ENCODE assay signal across 8 cellular contexts in genomic region chr22:39236321-39237275, GRCh38. TPM values are rescaled to one million over a fixed set of nuclear protein-coding genes. Genes with fewer than 3 reads are reported as not detected.
DNase-seq lines count a peak whose midpoint lies in the region; ATAC-seq lines count a peak whose summit lies in the region.

No MANE protein-coding gene starts in this region.

- ATAC-seq in HG03196 (IDR thresholded peaks at IDR 0.05; ENCODE audit: unreplicated experiment) (no peak), GM18870 (IDR thresholded peaks at IDR 0.05; ENCODE audit: unreplicated experiment) (no peak)

- peaks cover 98% of the 10 kb centered on the region for H3K27me3 Mint-ChIP-seq in activated naive CD4-positive, alpha-beta T cell treated with anti-CD3 and anti-CD28 coated beads, Interleukin-2, amount 10 ng/mL, durations not matched to agents 7 days and 5 days

- H3K27ac Mint-ChIP-seq in activated naive CD4-positive, alpha-beta T cell treated with anti-CD3 and anti-CD28 coated beads, Interleukin-2, amount 10 ng/mL, durations not matched to agents 7 days and 5 days, result no peak overlapping the region

- no peaks in the 10 kb centered on the region for H3K36me3 Mint-ChIP-seq in activated naive CD4-positive, alpha-beta T cell treated with anti-CD3 and anti-CD28 coated beads, Interleukin-2, amount 10 ng/mL, durations not matched to agents 7 days and 5 days

- no peaks in the 10 kb centered on the region for H3K9me3 Mint-ChIP-seq in activated naive CD4-positive, alpha-beta T cell treated with anti-CD3 and anti-CD28 coated beads, Interleukin-2, amount 10 ng/mL, durations not matched to agents 7 days and 5 days

- DNase-seq in NCI-H748 (lab: John Stamatoyannopoulos, UW; ENCODE audit: unreplicated experiment) (peak; percentile 81), NCI-H748 treated with DMSO at 0.1 percent for 48 hours (lab: John Stamatoyannopoulos, UW) (no peak), NCI-H2171 (lab: John Stamatoyannopoulos, UW) (peak; percentile 92), myocyte (ENCODE audit: low read depth) (peak; percentile 95), GOT3 (lab: John Stamatoyannopoulos, UW) (no peak)
- DNase-seq in activated naive CD4-positive, alpha-beta T cell treated with anti-CD3 and anti-CD28 coated beads, Interleukin-2, amount 10 ng/mL, durations not matched to agents 7 days and 5 days, result peak; percentile 61

- H3K4me3 Mint-ChIP-seq in activated naive CD4-positive, alpha-beta T cell treated with anti-CD3 and anti-CD28 coated beads, Interleukin-2, amount 10 ng/mL, durations not matched to agents 7 days and 5 days, result peak overlapping the region; percentile 12

- CTCF ChIA-PET in activated naive CD4-positive, alpha-beta T cell treated with anti-CD3 and anti-CD28 coated beads, Interleukin-2, amount 10 ng/mL, durations not matched to agents 7 days and 5 days (lab: Charles Lee), result interaction anchor here (2.2 kb wide), 1 partner anchor 65 kb away, joined by 6 read pairs; no protein-coding TSS in a partner anchor

- H3K4me1 Mint-ChIP-seq in activated naive CD4-positive, alpha-beta T cell treated with anti-CD3 and anti-CD28 coated beads, Interleukin-2, amount 10 ng/mL, durations not matched to agents 7 days and 5 days, result peaks cover 55% of the 10 kb centered on the region

RNA-seq across cellular contexts. Expression of gene PDGFB, which starts 8.2 kb away (rescaled TPM):
- 6.7 and 10.2 TPM in 2 replicates for total RNA-seq in myocyte
- polyA plus RNA-seq in myocyte (2012), result 19.4 TPM

Comparison
In these comparisons a context has a peak if more than half of its experiments do, and no peak if none do; other contexts are left out.
1. DNase-seq: peak in NCI-H748 (single experiment), NCI-H2171 (single experiment), activated naive CD4-positive, alpha-beta T cell treated with anti-CD3 and anti-CD28 coated beads, Interleukin-2, amount 10 ng/mL, durations not matched to agents 7 days and 5 days (single experiment) and myocyte (single experiment); none in NCI-H748 treated with DMSO at 0.1 percent for 48 hours (single experiment) and GOT3 (single experiment).